ENCODE assay signal across 8 cellular contexts in genomic region chr1:32981003-32981909, GRCh38. TPM values are rescaled to one million over a fixed set of nuclear protein-coding genes. Genes with fewer than 3 reads are reported as not detected.
DNase-seq lines count a peak whose midpoint lies in the region; ATAC-seq and TF ChIP-seq lines count a peak whose summit lies in the region.

No MANE protein-coding gene starts in this region.

- in situ Hi-C loops in KBM-7 (cut with MboI; ENCODE audit: low pct_unique_long_range_greater_than_20kb, low sequenced_read_pairs) = no loop called here

- no peaks in the 10 kb centered on the region for H3K27me3 ChIP-seq in colonic mucosa
- H3K27me3 ChIP-seq in mucosa of stomach (ENCODE audit: control insufficient read depth, insufficient read depth, low read length) = no peaks in the 10 kb centered on the region
- no peaks in the 10 kb centered on the region for H3K27me3 ChIP-seq in subcutaneous abdominal adipose tissue (ENCODE audit: control insufficient read depth in 5 of 5, insufficient read depth in 4 of 5, low read length in 5 of 5)

- H3K36me3 ChIP-seq in colonic mucosa = no peaks in the 10 kb centered on the region
- H3K36me3 ChIP-seq in mucosa of stomach (ENCODE audit: control insufficient read depth, insufficient read depth, low read length) = no peaks in the 10 kb centered on the region
- H3K36me3 ChIP-seq in subcutaneous abdominal adipose tissue (ENCODE audit: control insufficient read depth in 5 of 5, insufficient read depth in 5 of 5, low read length in 5 of 5) = no peaks in the 10 kb centered on the region

- intact Hi-C loops in colonic mucosa (cut with DNase I) = no loop called here

- H3K9ac ChIP-seq in colonic mucosa (ENCODE audit: low read depth in 2 of 2, low read length in 2 of 2) (peak overlapping the region; percentile 26 to 68), mucosa of stomach (ENCODE audit: low read length) (peak overlapping the region; percentile 54), subcutaneous abdominal adipose tissue (ENCODE audit: low read length in 5 of 5) (peak overlapping the region; percentile 11 to 68 (median 31))

- H3K4me3 ChIP-seq in colonic mucosa = no peak overlapping the region
- peak overlapping the region; percentile 1 for H3K4me3 ChIP-seq in mucosa of stomach (ENCODE audit: low read length)
- H3K4me3 ChIP-seq in subcutaneous abdominal adipose tissue (ENCODE audit: low read depth in 1 of 5, low read length in 5 of 5) = no peak overlapping the region

- no peaks in the 10 kb centered on the region for H3K9me3 ChIP-seq in colonic mucosa
- no peaks in the 10 kb centered on the region for H3K9me3 ChIP-seq in mucosa of stomach (ENCODE audit: control insufficient read depth, low read length)
- no peaks in the 10 kb centered on the region for H3K9me3 ChIP-seq in subcutaneous abdominal adipose tissue (ENCODE audit: control insufficient read depth in 5 of 5, low read length in 5 of 5)

- TF ChIP-seq CTCF in colonic mucosa (IDR thresholded peaks at IDR 0.05) = no peak

- DNase-seq in EL (peak; percentile 89), KBM-7 (peak; percentile 91), colonic mucosa (peak; percentile 77), DMS 273 (lab: John Stamatoyannopoulos, UW; ENCODE audit: unreplicated experiment) (no peak)
- peak in 3 of 4 experiments; percentile 23 to 42 (median 35) for DNase-seq in activated CD4-positive, CD25-positive, alpha-beta regulatory T cell (lab: John Stamatoyannopoulos, UW)

- ATAC-seq in GM21529 (IDR thresholded peaks at IDR 0.05; ENCODE audit: unreplicated experiment) = peak; percentile 91

- H3K27ac ChIP-seq in colonic mucosa (peak overlapping the region; percentile 68), subcutaneous abdominal adipose tissue (ENCODE audit: low read depth, low read length) (peak overlapping the region; percentile 64)

- H3K4me1 ChIP-seq in colonic mucosa (peaks cover 12% of the 10 kb centered on the region), mucosa of stomach (ENCODE audit: control insufficient read depth, insufficient read depth, low read length) (peaks cover 16% of the 10 kb centered on the region), subcutaneous abdominal adipose tissue (ENCODE audit: control insufficient read depth in 5 of 5, insufficient read depth in 5 of 5, low read length in 5 of 5) (peaks cover 3 to 43% (median 26%) of the 10 kb centered on the region in 5 donors)

RNA-seq across cellular contexts. Expression of gene RNF19B, which starts 16.6 kb away (rescaled TPM):
- total RNA-seq in colonic mucosa = 100 to 1,000 TPM in 1 of 2 donors, 10 to 100 TPM in 1; 44.4 to 106 TPM

RNA-seq across cellular contexts. Expression of gene AK2, which starts 55.4 kb away (rescaled TPM):
- total RNA-seq in colonic mucosa = 100 to 1,000 TPM; 206 to 243 TPM
